Comparison of ENCODE assay signal across 1 cellular context in the genomic region with DNA sequence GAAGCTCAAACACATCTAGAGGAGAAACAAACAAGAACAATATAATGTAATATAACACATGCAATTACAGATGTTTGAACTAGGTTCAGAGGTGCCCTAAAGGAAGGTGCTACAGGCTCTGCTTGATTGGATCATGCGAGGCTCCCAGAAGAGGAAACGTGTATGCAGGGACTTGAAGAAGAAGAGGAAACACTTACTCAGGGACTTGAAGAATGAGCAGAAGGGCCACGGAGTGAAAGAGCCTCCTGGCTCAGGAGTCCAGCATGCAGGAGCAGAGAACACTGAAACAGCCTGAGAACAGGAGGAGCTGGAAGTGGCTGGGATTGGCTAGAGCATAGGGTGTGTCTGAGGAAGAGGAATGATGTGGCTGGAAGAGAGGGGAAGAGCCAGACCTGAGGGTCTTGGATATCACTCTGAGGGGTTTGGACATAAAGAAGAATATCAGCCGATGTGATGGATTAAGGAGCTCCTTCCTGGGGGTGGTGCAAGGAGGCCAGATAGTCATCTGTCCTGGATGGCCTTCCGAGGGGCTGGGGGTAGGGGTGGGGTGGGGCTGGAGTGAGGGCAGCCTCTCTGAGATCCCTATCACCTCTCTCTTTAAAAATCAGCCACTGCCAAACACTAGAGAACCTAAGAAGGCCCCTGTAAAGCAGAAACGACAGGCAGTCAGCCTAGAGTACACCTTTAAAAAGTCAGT.
TF ChIP-seq lines count a peak whose summit lies in the region.

No MANE protein-coding gene starts in this region.

TF ChIP-seq in WTC11, 78 proteins besides CTCF, POLR2A, EP300 and RAD21:
- TF ChIP-seq, protein P1, sequence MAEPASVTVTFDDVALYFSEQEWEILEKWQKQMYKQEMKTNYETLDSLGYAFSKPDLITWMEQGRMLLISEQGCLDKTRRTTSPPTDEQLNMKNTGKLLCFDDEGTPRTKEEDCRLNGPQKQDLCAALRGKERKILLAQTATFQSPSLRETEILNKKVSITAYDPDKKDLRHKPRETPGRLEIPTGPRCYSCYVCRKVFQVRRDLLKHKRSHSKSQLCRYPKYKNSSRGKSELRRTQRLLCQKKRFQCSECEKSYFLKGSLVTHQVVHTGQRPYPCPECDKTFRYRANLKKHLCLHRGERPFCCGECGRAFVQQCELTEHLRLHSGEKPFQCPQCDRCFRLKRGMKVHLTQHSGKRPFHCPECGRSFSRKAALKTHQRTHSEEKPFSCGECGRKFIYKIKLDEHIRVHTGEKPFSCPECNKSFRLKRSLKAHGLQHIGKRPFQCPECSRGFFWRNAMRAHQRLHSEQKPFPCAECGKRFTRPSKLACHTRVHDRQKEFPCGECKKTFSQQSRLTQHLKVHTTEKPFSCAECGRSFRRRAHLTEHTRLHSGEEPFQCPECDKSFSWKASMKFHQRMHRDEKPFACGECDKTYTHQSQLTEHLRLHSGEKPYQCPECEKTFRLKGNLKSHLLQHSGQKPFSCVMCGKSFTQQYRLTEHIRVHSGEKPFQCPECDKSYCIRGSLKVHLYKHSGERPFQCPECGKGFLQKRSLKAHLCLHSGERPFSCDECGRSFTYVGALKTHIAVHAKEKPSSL (CRISPR knock-in tag; conservative IDR thresholded peaks at IDR 0.05) = no peak
- TF ChIP-seq, protein P2, sequence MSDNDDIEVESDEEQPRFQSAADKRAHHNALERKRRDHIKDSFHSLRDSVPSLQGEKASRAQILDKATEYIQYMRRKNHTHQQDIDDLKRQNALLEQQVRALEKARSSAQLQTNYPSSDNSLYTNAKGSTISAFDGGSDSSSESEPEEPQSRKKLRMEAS (CRISPR knock-in tag; IDR thresholded peaks at IDR 0.05) = no peak
- TF ChIP-seq GTF2I (CRISPR knock-in tag; conservative IDR thresholded peaks at IDR 0.05) = no peak
- TF ChIP-seq, protein P3, sequence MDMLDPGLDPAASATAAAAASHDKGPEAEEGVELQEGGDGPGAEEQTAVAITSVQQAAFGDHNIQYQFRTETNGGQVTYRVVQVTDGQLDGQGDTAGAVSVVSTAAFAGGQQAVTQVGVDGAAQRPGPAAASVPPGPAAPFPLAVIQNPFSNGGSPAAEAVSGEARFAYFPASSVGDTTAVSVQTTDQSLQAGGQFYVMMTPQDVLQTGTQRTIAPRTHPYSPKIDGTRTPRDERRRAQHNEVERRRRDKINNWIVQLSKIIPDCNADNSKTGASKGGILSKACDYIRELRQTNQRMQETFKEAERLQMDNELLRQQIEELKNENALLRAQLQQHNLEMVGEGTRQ (CRISPR knock-in tag; IDR thresholded peaks at IDR 0.05) = no peak
- no peak for TF ChIP-seq CREM (CRISPR knock-in tag; IDR thresholded peaks at IDR 0.05)
- TF ChIP-seq MXD4 (CRISPR knock-in tag; IDR thresholded peaks at IDR 0.05; ENCODE audit: borderline replicate concordance) = no peak
- TF ChIP-seq SOX15 (CRISPR knock-in tag; IDR thresholded peaks at IDR 0.05) = no peak
